In the genomic region with DNA sequence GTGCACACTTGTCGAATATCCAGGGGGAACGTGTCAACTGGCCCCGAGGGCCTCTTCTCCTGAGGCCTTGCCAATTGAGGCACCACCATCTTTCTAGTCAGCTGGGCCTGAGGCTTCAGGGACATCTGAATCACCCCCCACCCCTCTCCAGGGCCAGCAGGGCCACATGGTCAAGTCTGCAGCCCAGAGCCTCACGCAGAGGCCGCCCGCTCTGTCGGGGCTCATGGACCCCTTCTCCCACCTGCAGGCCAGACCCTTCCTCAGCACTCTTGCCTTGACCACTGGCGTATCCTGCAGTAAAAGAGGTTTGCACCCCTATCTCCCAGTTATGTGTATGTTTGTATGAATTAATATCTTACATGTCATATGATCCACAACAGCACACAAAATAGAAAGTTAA, we compare ENCODE assay signal across 17 cellular contexts.
"Had no signal": no experiment of that assay in that cellular context is flagged by ENCODE, and none has a peak within 500 bp of the region (broad histone marks: within the 10 kb centered on the region; RNA-seq: fewer than 3 reads in every experiment).

No MANE protein-coding gene starts in this region.

- ATAC-seq: esophagus mucosa; naive thymus-derived CD4-positive, alpha-beta T cell; right lobe of liver; stimulated activated effector memory CD8-positive, alpha-beta T cell treated with anti-CD3 and anti-CD28 coated beads, Interleukin-12 subunit alpha, Interleukin-12 subunit beta, amount 100 ng/mL, for 72 hours; stimulated activated naive CD8-positive, alpha-beta T cell treated with anti-CD3 and anti-CD28 coated beads, Interleukin-15, Interleukin-2, amounts not matched to agents 100 U/mL and 50 U/mL, for 24 hours had no signal

- H3K9me3 Mint-ChIP-seq: immature natural killer cell; naive thymus-derived CD4-positive, alpha-beta T cell; stimulated activated effector memory CD8-positive, alpha-beta T cell treated with anti-CD3 and anti-CD28 coated beads, Interleukin-12 subunit alpha, Interleukin-12 subunit beta, amount 100 ng/mL, for 72 hours had no signal

- H3K4me3 Mint-ChIP-seq: immature natural killer cell; naive thymus-derived CD4-positive, alpha-beta T cell; stimulated activated effector memory CD8-positive, alpha-beta T cell treated with anti-CD3 and anti-CD28 coated beads, Interleukin-12 subunit alpha, Interleukin-12 subunit beta, amount 100 ng/mL, for 72 hours had no signal

- H3K27ac Mint-ChIP-seq: immature natural killer cell; naive thymus-derived CD4-positive, alpha-beta T cell; progenitor cell of endocrine pancreas; stimulated activated effector memory CD8-positive, alpha-beta T cell treated with anti-CD3 and anti-CD28 coated beads, Interleukin-12 subunit alpha, Interleukin-12 subunit beta, amount 100 ng/mL, for 72 hours had no signal

- H3K4me1 ChIP-seq: right lobe of liver, tibial nerve had no signal

- H3K4me1 Mint-ChIP-seq: immature natural killer cell; stimulated activated effector memory CD8-positive, alpha-beta T cell treated with anti-CD3 and anti-CD28 coated beads, Interleukin-12 subunit alpha, Interleukin-12 subunit beta, amount 100 ng/mL, for 72 hours had no signal

- H3K4me3 ChIP-seq: ovary, right lobe of liver, testis, tibial nerve had no signal

- H3K9me3 ChIP-seq: ovary, right lobe of liver, testis, tibial nerve had no signal

- H3K27me3 ChIP-seq: ovary, right lobe of liver, testis, tibial nerve had no signal

- H3K36me3 Mint-ChIP-seq: immature natural killer cell; naive thymus-derived CD4-positive, alpha-beta T cell; stimulated activated effector memory CD8-positive, alpha-beta T cell treated with anti-CD3 and anti-CD28 coated beads, Interleukin-12 subunit alpha, Interleukin-12 subunit beta, amount 100 ng/mL, for 72 hours had no signal

- H3K27me3 Mint-ChIP-seq: naive thymus-derived CD4-positive, alpha-beta T cell; progenitor cell of endocrine pancreas had no signal

- DNase-seq: central memory CD4-positive, alpha-beta T cell; cortex of kidney; effector memory CD4-positive, alpha-beta T cell; immature natural killer cell; left ventricle myocardium superior; mammary epithelial cell; naive thymus-derived CD4-positive, alpha-beta T cell; ovary; right lobe of liver; stimulated activated CD4-positive, alpha-beta T cell treated with anti-CD3 and anti-CD28 coated beads, Interleukin-4, amount 100 ng/mL, for 1 hour; stimulated activated CD8-positive, alpha-beta memory T cell treated with anti-CD3 and anti-CD28 coated beads, Interleukin-4, amount 100 ng/mL, for 48 hours; stimulated activated naive CD8-positive, alpha-beta T cell treated with anti-CD3 and anti-CD28 coated beads, Interleukin-15, Interleukin-2, amounts not matched to agents 100 U/mL and 50 U/mL, for 24 hours; testis had no signal

- H3K36me3 ChIP-seq: ovary had no signal

- H3K27ac ChIP-seq: ovary, right lobe of liver, testis, tibial nerve had no signal
